In genomic region chr3:10115326-10116137, GRCh38 we compare ENCODE assay signal across 1 cellular context.
TF ChIP-seq lines count a peak whose summit lies in the region.

TSS of gene BRK1 (plus strand) at chr3:10115675. CDS start at chr3:10115702, 27 bp downstream.

TF ChIP-seq in HepG2, 621 proteins besides CTCF, POLR2A, EP300 and RAD21 (continued from another document and continues in another):
- TF ChIP-seq PRDM4 (CRISPR knock-in tag; IDR thresholded peaks at IDR 0.05; ENCODE audit: borderline replicate concordance) (no peak), NFIC (IDR thresholded peaks at IDR 0.05; ENCODE audit: low read length) (no peak), ZMYM2 (CRISPR knock-in tag; IDR thresholded peaks at IDR 0.05) (no peak), RNF2 (conservative IDR thresholded peaks at IDR 0.05; ENCODE audit: low read depth) (0 out of 2 replicates have a peak, but pooled peaks have one; percentile 46), TCF7L2 (IDR thresholded peaks at IDR 0.05; ENCODE audit: low read depth, low read length) (no peak), HDAC6 (IDR thresholded peaks at IDR 0.05; ENCODE audit: low read depth, low read length) (no peak), ZBTB8A (CRISPR knock-in tag; IDR thresholded peaks at IDR 0.05; ENCODE audit: borderline replicate concordance, low read depth) (no peak), NFE2 (CRISPR knock-in tag; IDR thresholded peaks at IDR 0.05) (no peak), ZBTB33 (CRISPR knock-in tag; IDR thresholded peaks at IDR 0.05) (no peak), ZFP91 (CRISPR knock-in tag; IDR thresholded peaks at IDR 0.05; ENCODE audit: borderline replicate concordance) (no peak), ZNF510 (CRISPR knock-in tag; IDR thresholded peaks at IDR 0.05; ENCODE audit: low read depth) (no peak), YEATS4 (CRISPR knock-in tag; IDR thresholded peaks at IDR 0.05; ENCODE audit: borderline replicate concordance) (peak; percentile 91), ZNF782 (CRISPR knock-in tag; IDR thresholded peaks at IDR 0.05; ENCODE audit: borderline replicate concordance) (no peak), BRF2 (CRISPR knock-in tag; IDR thresholded peaks at IDR 0.05) (no peak), ZNF382 (CRISPR knock-in tag; IDR thresholded peaks at IDR 0.05; ENCODE audit: borderline replicate concordance) (no peak), ZNF550 (CRISPR knock-in tag; IDR thresholded peaks at IDR 0.05; ENCODE audit: borderline replicate concordance) (no peak), CREB3 (CRISPR knock-in tag; IDR thresholded peaks at IDR 0.05) (0 out of 2 replicates have a peak, but pooled peaks have one; percentile 71), MYC (CRISPR knock-in tag; IDR thresholded peaks at IDR 0.05; ENCODE audit: borderline replicate concordance) (peak; percentile 92), ZNF335 (CRISPR knock-in tag; IDR thresholded peaks at IDR 0.05) (no peak), PPARG (CRISPR knock-in tag; conservative IDR thresholded peaks at IDR 0.05) (0 out of 2 replicates have a peak, but pooled peaks have one; percentile 39), ZNF644 (CRISPR knock-in tag; IDR thresholded peaks at IDR 0.05; ENCODE audit: low read depth) (no peak), PRMT3 (CRISPR knock-in tag; IDR thresholded peaks at IDR 0.05; ENCODE audit: borderline replicate concordance, low read depth) (no peak), CEBPB (IDR thresholded peaks at IDR 0.05; ENCODE audit: borderline replicate concordance, low read depth, low read length) (no peak), AHR (CRISPR knock-in tag; IDR thresholded peaks at IDR 0.05) (0 out of 2 replicates have a peak, but pooled peaks have one; percentile 38), ZZZ3 (CRISPR knock-in tag; IDR thresholded peaks at IDR 0.05; ENCODE audit: borderline replicate concordance) (no peak), MTA3 (CRISPR knock-in tag; IDR thresholded peaks at IDR 0.05) (no peak), ZNF484 (CRISPR knock-in tag; IDR thresholded peaks at IDR 0.05; ENCODE audit: borderline replicate concordance, low read depth) (no peak), NFE2L1 (CRISPR knock-in tag; IDR thresholded peaks at IDR 0.05; ENCODE audit: borderline replicate concordance) (no peak), ZNF530 (CRISPR knock-in tag; IDR thresholded peaks at IDR 0.05; ENCODE audit: low read depth) (no peak), NONO (IDR thresholded peaks at IDR 0.05) (no peak), NONO (CRISPR knock-in tag; conservative IDR thresholded peaks at IDR 0.05) (peak; percentile 92), ZSCAN12 (CRISPR knock-in tag; IDR thresholded peaks at IDR 0.05) (0 out of 2 replicates have a peak, but pooled peaks have one; percentile 42), NFAT5 (CRISPR knock-in tag; IDR thresholded peaks at IDR 0.05) (peak; percentile 91), ZNF260 (CRISPR knock-in tag; IDR thresholded peaks at IDR 0.05; ENCODE audit: borderline replicate concordance, low read depth) (no peak), THAP8 (CRISPR knock-in tag; IDR thresholded peaks at IDR 0.05; ENCODE audit: borderline replicate concordance) (no peak), ZNF256 (CRISPR knock-in tag; conservative IDR thresholded peaks at IDR 0.05) (peak; percentile 70; the same call in 1 of the 2 replicates), MED13 (CRISPR knock-in tag; IDR thresholded peaks at IDR 0.05) (peak; percentile 70; the same call in 1 of the 2 replicates), ZNF468 (CRISPR knock-in tag; IDR thresholded peaks at IDR 0.05) (no peak), HMGXB3 (CRISPR knock-in tag; IDR thresholded peaks at IDR 0.05; ENCODE audit: borderline replicate concordance) (peak; percentile 99), ETV6 (CRISPR knock-in tag; conservative IDR thresholded peaks at IDR 0.05) (no peak)
